In the genomic region with DNA sequence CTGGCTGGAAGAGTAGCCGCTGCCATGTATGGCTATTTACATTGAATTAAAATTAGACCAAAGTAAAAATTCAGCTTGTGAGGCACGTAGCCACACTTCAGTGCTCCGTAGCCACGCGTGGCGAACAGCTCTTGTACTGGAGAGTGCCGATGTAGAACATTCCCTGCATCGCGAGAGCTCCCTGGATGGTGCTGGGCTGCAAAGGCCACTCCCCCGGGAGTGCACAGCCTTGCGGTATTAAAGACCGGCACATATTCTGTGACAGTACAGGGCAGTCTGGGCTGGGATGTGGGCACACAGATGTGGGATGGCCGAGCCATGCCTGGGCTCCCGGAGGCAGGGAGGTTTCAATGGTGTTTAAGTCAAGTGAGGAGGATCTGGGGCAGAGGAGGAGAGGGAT, we compare ENCODE assay signal across 24 cellular contexts.
DNase-seq lines count a peak whose midpoint lies in the region; ATAC-seq, FAIRE-seq and TF ChIP-seq lines count a peak whose summit lies in the region.
"Had no signal": no experiment of that assay in that cellular context is flagged by ENCODE, and none has a peak within 500 bp of the region (broad histone marks: within the 10 kb centered on the region; RNA-seq: fewer than 3 reads in every experiment).

No MANE protein-coding gene starts in this region.

- BruUV-seq in MCF 10A (replicated peaks; lab: Mats Ljungman, UMichigan), result no TSS peak

- no peak for DNase-seq in MCF 10A (ENCODE audit: unreplicated experiment)
- no peak for DNase-seq in breast epithelium (ENCODE audit: low spot score in 2 of 2)
- no peak for DNase-seq in endodermal cell
- DNase-seq in neural progenitor cell (ENCODE audit: low spot score), result no peak
- DNase-seq in upper lobe of right lung, result peak; percentile 40
- DNase-seq in SK-N-DZ (ENCODE audit: low spot score), result no peak
- DNase-seq in small intestine, result no peak
- DNase-seq in NCI-H748 treated with DMSO at 0.1 percent for 48 hours (lab: John Stamatoyannopoulos, UW), result no peak
- DNase-seq: activated CD4-positive, alpha-beta T cell treated with anti-CD3 and anti-CD28 coated beads for 48 hours; activated gamma-delta T cell; activated T-cell treated with anti-CD3 and anti-CD28 coated beads, Interleukin-2, amount 50 U/mL, for 24 hours; GDM1; KG1; MM.1S; NCI-H2081; NCI-H345; NCI-H774; sigmoid colon; stimulated activated CD4-positive, alpha-beta T cell treated with anti-CD3 and anti-CD28 coated beads, Interleukin-15, amount 100 ng/mL, for 24 hours; stimulated activated naive CD4-positive, alpha-beta T cell treated with Interleukin-2 at 50 U/mL for 16 hours; T-helper 2 cell had no signal

- peaks cover 71% of the 10 kb centered on the region for H4K20me1 ChIP-seq in neural progenitor cell (ENCODE audit: low read depth)

- peaks cover 0 to 6% of the 10 kb centered on the region in 2 donors for H3K4me1 ChIP-seq in breast epithelium
- peaks cover 9% of the 10 kb centered on the region for H3K4me1 ChIP-seq in endodermal cell (ENCODE audit: control insufficient read depth, insufficient read depth, low read length)
- H3K4me1 ChIP-seq in neural progenitor cell, result peaks cover 3% of the 10 kb centered on the region
- peaks cover 57% of the 10 kb centered on the region for H3K4me1 ChIP-seq in upper lobe of right lung
- peaks cover 21 to 32% of the 10 kb centered on the region in 2 donors for H3K4me1 ChIP-seq in small intestine (ENCODE audit: control insufficient read depth in 2 of 2, insufficient read depth in 1 of 2, low read depth in 1 of 2, low read length in 1 of 2)

- no peaks in the 10 kb centered on the region for H3K27me3 Mint-ChIP-seq in MCF 10A (ENCODE audit: insufficient read depth, unreplicated experiment)
- no peaks in the 10 kb centered on the region for H3K27me3 Mint-ChIP-seq in endodermal cell (ENCODE audit: insufficient read depth)
- H3K27me3 Mint-ChIP-seq in neural progenitor cell (ENCODE audit: insufficient read depth, low read depth), result peaks cover 11% of the 10 kb centered on the region
- H3K27me3 Mint-ChIP-seq: activated T-cell treated with anti-CD3 and anti-CD28 coated beads, Interleukin-2, amount 50 U/mL, for 24 hours; natural killer cell treated with Interleukin-12 subunit alpha and Interleukin-12 subunit beta and Interleukin-15 and Interleukin-18, amount 100 ng/mL, for 72 hours had no signal

- no peaks in the 10 kb centered on the region for H3F3A ChIP-seq in neural progenitor cell (ENCODE audit: low read depth)

- H3K27ac Mint-ChIP-seq in MCF 10A (ENCODE audit: low read depth, unreplicated experiment), result peak overlapping the region; percentile 31
- H3K27ac Mint-ChIP-seq in endodermal cell, result peak overlapping the region; percentile 74
- H3K27ac Mint-ChIP-seq in neural progenitor cell, result peak overlapping the region; percentile 42

- peaks cover 9% of the 10 kb centered on the region for H3K4me1 Mint-ChIP-seq in MCF 10A (ENCODE audit: insufficient read depth, unreplicated experiment)
- peaks cover 38% of the 10 kb centered on the region for H3K4me1 Mint-ChIP-seq in endodermal cell
- peaks cover 56% of the 10 kb centered on the region for H3K4me1 Mint-ChIP-seq in neural progenitor cell

- no peak overlapping the region for H3K4me2 ChIP-seq in neural progenitor cell

- H3K9me3 ChIP-seq in breast epithelium (no peaks in the 10 kb centered on the region), endodermal cell (ENCODE audit: control insufficient read depth, low read length) (no peaks in the 10 kb centered on the region), neural progenitor cell (ENCODE audit: low read depth) (no peaks in the 10 kb centered on the region), upper lobe of right lung (no peaks in the 10 kb centered on the region), small intestine (ENCODE audit: control insufficient read depth, low read depth) (no peaks in the 10 kb centered on the region)
- H3K9me3 ChIP-seq: sigmoid colon had no signal

- H3K27me3 ChIP-seq in breast epithelium (no peaks in the 10 kb centered on the region), endodermal cell (ENCODE audit: control insufficient read depth, insufficient read depth, low read length, poor library complexity, severe bottlenecking) (no peaks in the 10 kb centered on the region), neural progenitor cell (no peaks in the 10 kb centered on the region), upper lobe of right lung (no peaks in the 10 kb centered on the region), small intestine (ENCODE audit: control insufficient read depth in 2 of 2, insufficient read depth in 2 of 2, low read length in 2 of 2) (no peaks in the 10 kb centered on the region)
- H3K27me3 ChIP-seq: sigmoid colon had no signal

- H3K4me3 Mint-ChIP-seq in MCF 10A (ENCODE audit: unreplicated experiment), result no peak overlapping the region
- no peak overlapping the region for H3K4me3 Mint-ChIP-seq in endodermal cell
- no peak overlapping the region for H3K4me3 Mint-ChIP-seq in neural progenitor cell
- H3K4me3 Mint-ChIP-seq: activated T-cell treated with anti-CD3 and anti-CD28 coated beads, Interleukin-2, amount 50 U/mL, for 24 hours; natural killer cell treated with Interleukin-12 subunit alpha and Interleukin-12 subunit beta and Interleukin-15 and Interleukin-18, amount 100 ng/mL, for 72 hours had no signal

- intact Hi-C loops in MCF 10A (cut with micrococcal nuclease) (no loop called here), breast epithelium (cut with DNase I; ENCODE audit: low total_unique reads) (no loop called here), upper lobe of right lung (cut with DNase I) (no loop called here)

- no peaks in the 10 kb centered on the region for H3K36me3 Mint-ChIP-seq in MCF 10A (ENCODE audit: insufficient read depth, unreplicated experiment)
- H3K36me3 Mint-ChIP-seq in endodermal cell (ENCODE audit: low read depth), result no peaks in the 10 kb centered on the region
- peaks cover 7% of the 10 kb centered on the region for H3K36me3 Mint-ChIP-seq in neural progenitor cell
- H3K36me3 Mint-ChIP-seq: natural killer cell treated with Interleukin-12 subunit alpha and Interleukin-12 subunit beta and Interleukin-15 and Interleukin-18, amount 100 ng/mL, for 72 hours had no signal

- H3K9ac ChIP-seq in endodermal cell (ENCODE audit: extremely low read depth, low read length, poor library complexity, severe bottlenecking) (no peak overlapping the region), neural progenitor cell (no peak overlapping the region)

- H3K27ac ChIP-seq in breast epithelium, result no peak overlapping the region
- no peak overlapping the region for H3K27ac ChIP-seq in endodermal cell (ENCODE audit: low read depth, low read length)
- H3K27ac ChIP-seq in neural progenitor cell, result no peak overlapping the region
- H3K27ac ChIP-seq in upper lobe of right lung, result no peak overlapping the region
- H3K27ac ChIP-seq in small intestine (ENCODE audit: low read depth in 1 of 2, low read length in 1 of 2), result no peak overlapping the region
- H3K27ac ChIP-seq: sigmoid colon had no signal

- TF ChIP-seq POLR2A in breast epithelium (IDR thresholded peaks at IDR 0.05), result no peak

- H3K36me3 ChIP-seq in breast epithelium, result no peaks in the 10 kb centered on the region
- no peaks in the 10 kb centered on the region for H3K36me3 ChIP-seq in endodermal cell (ENCODE audit: control insufficient read depth, insufficient read depth, low read length)
- no peaks in the 10 kb centered on the region for H3K36me3 ChIP-seq in neural progenitor cell
- H3K36me3 ChIP-seq in upper lobe of right lung, result no peaks in the 10 kb centered on the region
- no peaks in the 10 kb centered on the region for H3K36me3 ChIP-seq in small intestine (ENCODE audit: control insufficient read depth in 2 of 2, insufficient read depth in 2 of 2, low read length in 2 of 2)
- H3K36me3 ChIP-seq: sigmoid colon had no signal

- CTCF ChIA-PET in MCF 10A (lab: Yijun Ruan, JAX), result interaction anchor here (0.7 to 1.2 kb wide), 2 partner anchors 75 to 104 kb away, joined by 3 read pairs; no protein-coding TSS in a partner anchor

- no peak for TF ChIP-seq CTCF in MCF 10A (IDR thresholded peaks at IDR 0.05; ENCODE audit: unreplicated experiment)
- no peak for TF ChIP-seq CTCF in breast epithelium (IDR thresholded peaks at IDR 0.05)
- TF ChIP-seq CTCF in endodermal cell (conservative IDR thresholded peaks at IDR 0.05), result no peak
- no peak for TF ChIP-seq CTCF in neural progenitor cell (IDR thresholded peaks at IDR 0.05)
- TF ChIP-seq CTCF in upper lobe of right lung (IDR thresholded peaks at IDR 0.05), result no peak

- no peaks in the 10 kb centered on the region for H3K9me3 Mint-ChIP-seq in MCF 10A (ENCODE audit: unreplicated experiment)
- no peaks in the 10 kb centered on the region for H3K9me3 Mint-ChIP-seq in endodermal cell
- peaks cover 6% of the 10 kb centered on the region for H3K9me3 Mint-ChIP-seq in neural progenitor cell
- H3K9me3 Mint-ChIP-seq: activated T-cell treated with anti-CD3 and anti-CD28 coated beads, Interleukin-2, amount 50 U/mL, for 24 hours; natural killer cell treated with Interleukin-12 subunit alpha and Interleukin-12 subunit beta and Interleukin-15 and Interleukin-18, amount 100 ng/mL, for 72 hours had no signal

- FAIRE-seq in small intestine (lab: Jason Lieb, UNC), result no peak
- FAIRE-seq: islet of Langerhans had no signal

- ATAC-seq in upper lobe of right lung, result no peak
- ATAC-seq: HCT116; natural killer cell treated with Interleukin-12 subunit alpha and Interleukin-12 subunit beta and Interleukin-15 and Interleukin-18, amount 100 ng/mL, for 72 hours had no signal

- H3K4me3 ChIP-seq in breast epithelium (no peak overlapping the region), endodermal cell (ENCODE audit: low read length) (no peak overlapping the region), neural progenitor cell (no peak overlapping the region), upper lobe of right lung (no peak overlapping the region), small intestine (ENCODE audit: low read depth in 1 of 2, low read length in 2 of 2) (no peak overlapping the region)
- H3K4me3 ChIP-seq: sigmoid colon had no signal

- 90 to 95% methylated on average over 10 to 14 of the region's 14 CpGs for WGBS in endodermal cell (ENCODE audit: insufficient coverage in 1 of 2, insufficient read length in 1 of 2), 2 experiments
- 89 to 92% (median 90%) methylated on average over 14 of the region's 14 CpGs for whole genome bisulfite sequencing in small intestine, 3 donors

- H3K79me2 ChIP-seq in neural progenitor cell (ENCODE audit: low read depth), result peaks cover 76% of the 10 kb centered on the region

- no peak overlapping the region for H2AFZ ChIP-seq in neural progenitor cell (replicated peaks)

- POLR2A ChIA-PET in MCF 10A (lab: Yijun Ruan, JAX), result interaction anchor here (0.5 kb wide), 1 partner anchor 38 kb away, joined by 4 read pairs; no protein-coding TSS in a partner anchor
